8 cellular contexts compared by ENCODE assay signal in genomic region chrX:11787564-11787963, GRCh38. TPM values are rescaled to one million over a fixed set of nuclear protein-coding genes. Genes with fewer than 3 reads are reported as not detected.
DNase-seq lines count a peak whose midpoint lies in the region; ATAC-seq, FAIRE-seq and TF ChIP-seq lines count a peak whose summit lies in the region.

No MANE protein-coding gene starts in this region.

- H3K23ac ChIP-seq in neuronal stem cell (ENCODE audit: low read depth, low read length, poor library complexity), result no peak overlapping the region

- H4K91ac ChIP-seq in neuronal stem cell (ENCODE audit: low read depth, low read length, poor library complexity), result no peak overlapping the region

- no peak overlapping the region for H3K18ac ChIP-seq in neuronal stem cell (ENCODE audit: low read length)

- no peak overlapping the region for H3K27ac ChIP-seq in neuronal stem cell (replicated peaks; ENCODE audit: low read length)

- H2AK5ac ChIP-seq in neuronal stem cell (ENCODE audit: low read depth, low read length), result no peak overlapping the region

- no peaks in the 10 kb centered on the region for H3K36me3 ChIP-seq in neuronal stem cell (replicated peaks in 1 of 2; ENCODE audit: control insufficient read depth in 2 of 2, insufficient read depth in 2 of 2, low read length in 2 of 2)

- H4K8ac ChIP-seq in neuronal stem cell (ENCODE audit: low read depth, low read length), result no peak overlapping the region

- no peaks in the 10 kb centered on the region for H3K9me3 ChIP-seq in neuronal stem cell (replicated peaks in 1 of 2; ENCODE audit: control insufficient read depth in 2 of 2, insufficient read depth in 1 of 2, low read depth in 1 of 2, low read length in 2 of 2)

- H3K4me2 ChIP-seq in neuronal stem cell (ENCODE audit: insufficient read depth, low read length, poor library complexity, severe bottlenecking), result no peak overlapping the region

- H2BK120ac ChIP-seq in neuronal stem cell (ENCODE audit: low read depth, low read length), result no peak overlapping the region

- peak overlapping the region; percentile 21 for H3K4me3 ChIP-seq in fibroblast of mammary gland (ENCODE audit: control insufficient read depth, low read depth, low read length)
- no peak overlapping the region for H3K4me3 ChIP-seq in neuronal stem cell (ENCODE audit: low read length in 2 of 2)

- DNase-seq in D721Med (ENCODE audit: insufficient read length, low spot score) (no peak), activated T-cell treated with anti-CD3 and anti-CD28 coated beads for 4 hours (peak; percentile 53), fibroblast of mammary gland (ENCODE audit: low read depth) (peak; percentile 62), neuronal stem cell (ENCODE audit: low spot score) (peak; percentile 67)
- peak; percentile 81 for DNase-seq in stimulated activated naive CD8-positive, alpha-beta T cell treated with anti-CD3 and anti-CD28 coated beads, Interleukin-15, Interleukin-2, amounts not matched to agents 100 U/mL and 50 U/mL, for 24 hours

- WGBS in neuronal stem cell (ENCODE audit: extremely low coverage in 2 of 2, insufficient read length in 2 of 2, insufficient replicate concordance in 1 of 2), 2 donors, result no CpG with 5 or more reads among the region's 18 CpGs

- peak; percentile 48 for TF ChIP-seq CTCF in D721Med (IDR thresholded peaks at IDR 0.05; ENCODE audit: insufficient read depth, missing control alignments)
- TF ChIP-seq CTCF in LNCAP (IDR thresholded peaks at IDR 0.05), result peak; percentile 20; the same call in 1 of the 2 replicates
- TF ChIP-seq CTCF in fibroblast of mammary gland (conservative IDR thresholded peaks at IDR 0.05; ENCODE audit: control insufficient read depth, insufficient read depth, low read depth, low read length), result peak; percentile 63

- H3K4ac ChIP-seq in neuronal stem cell (ENCODE audit: low read length), result no peak overlapping the region

- no peak overlapping the region for H3K14ac ChIP-seq in neuronal stem cell (ENCODE audit: low read length)

- no peaks in the 10 kb centered on the region for H3K27me3 ChIP-seq in neuronal stem cell (ENCODE audit: control insufficient read depth in 3 of 3, insufficient read depth in 3 of 3, low read depth in 1 of 3, low read length in 3 of 3)

- H2BK12ac ChIP-seq in neuronal stem cell (ENCODE audit: low read length), result no peak overlapping the region

- peak; percentile 71 for ATAC-seq in stimulated activated naive CD8-positive, alpha-beta T cell treated with anti-CD3 and anti-CD28 coated beads, Interleukin-15, Interleukin-2, amounts not matched to agents 100 U/mL and 50 U/mL, for 24 hours
- ATAC-seq in GM18861 (IDR thresholded peaks at IDR 0.05; ENCODE audit: unreplicated experiment) (no peak), GM19455 (IDR thresholded peaks at IDR 0.05; ENCODE audit: unreplicated experiment) (no peak)

- H3K9ac ChIP-seq in neuronal stem cell (ENCODE audit: low read depth, low read length, poor library complexity), result no peak overlapping the region

- H2AFZ ChIP-seq in neuronal stem cell (ENCODE audit: low read length), result peak overlapping the region; percentile 29

- no peak for FAIRE-seq in D721Med (lab: Jason Lieb, UNC)

- H2BK5ac ChIP-seq in neuronal stem cell (ENCODE audit: low read length), result no peak overlapping the region

- no peaks in the 10 kb centered on the region for H3K4me1 ChIP-seq in neuronal stem cell (ENCODE audit: control insufficient read depth in 2 of 2, insufficient read depth in 1 of 2, low read depth in 1 of 2, low read length in 2 of 2)

- H2BK15ac ChIP-seq in neuronal stem cell (ENCODE audit: low read length), result no peak overlapping the region

- H3K79me1 ChIP-seq in neuronal stem cell (ENCODE audit: low read depth, low read length), result no peaks in the 10 kb centered on the region

RNA-seq across cellular contexts. Expression of gene MSL3, which starts 29.5 kb away (rescaled TPM):
- polyA plus RNA-seq in neuronal stem cell (2013, experiment 1 of 2), result 28.7 TPM
- polyA plus RNA-seq in neuronal stem cell (2013, experiment 2 of 2), result 28.5 TPM
